ENCODE assay signal across 16 cellular contexts in the genomic region with DNA sequence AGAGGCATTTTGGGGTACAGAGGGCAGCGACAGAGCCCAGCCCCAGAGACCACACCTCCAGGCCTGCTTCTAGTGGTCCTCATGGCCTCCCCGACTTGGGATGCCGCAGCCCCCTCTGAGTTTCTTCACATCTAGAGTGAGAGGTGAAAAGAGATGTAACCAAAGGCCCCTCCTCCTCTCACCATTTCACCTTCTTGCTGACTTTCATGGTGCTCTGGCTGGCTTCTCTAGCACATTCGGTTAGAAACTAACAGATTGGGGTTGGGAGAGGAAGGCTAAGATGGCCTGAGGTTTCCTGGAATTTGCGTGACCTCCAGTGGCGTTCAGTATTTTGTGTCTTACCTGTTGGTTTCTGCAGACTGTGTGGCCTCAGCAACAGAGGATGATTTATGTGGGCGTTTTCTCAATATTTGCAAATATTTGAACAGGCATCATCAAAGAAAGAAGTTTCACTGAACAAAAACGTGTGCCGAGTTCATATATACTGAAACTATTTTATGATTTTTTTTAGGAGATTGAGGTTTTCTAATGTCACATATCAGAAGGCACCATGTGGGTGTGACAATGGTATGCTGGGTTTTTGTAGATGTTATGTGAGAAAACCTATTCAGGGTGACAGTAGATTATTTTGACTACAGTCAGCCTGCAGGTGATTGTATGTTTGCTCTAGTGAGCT.
DNase-seq lines count a peak whose midpoint lies in the region; ATAC-seq and TF ChIP-seq lines count a peak whose summit lies in the region.
"Had no signal": no experiment of that assay in that cellular context is flagged by ENCODE, and none has a peak within 500 bp of the region (broad histone marks: within the 10 kb centered on the region; RNA-seq: fewer than 3 reads in every experiment).

No MANE protein-coding gene starts in this region.

- peak; percentile 17 for DNase-seq in T-helper 2 cell treated with Interferon-gamma antibody and Interleukin-4, amounts not matched to agents 5 μg/mL and 100 μg/mL, for 36 hours (ENCODE audit: low spot score)
- DNase-seq in left colon (no peak), NAMALWA (ENCODE audit: low spot score) (no peak), NCI-H1694 treated with DMSO at 0.1 percent for 48 hours (lab: John Stamatoyannopoulos, UW) (no peak)
- DNase-seq: activated B cell treated with CpG ODN at 0.5 μM for 24 hours; activated naive CD4-positive, alpha-beta T cell treated with anti-CD3 and anti-CD28 coated beads for 36 hours; CD4-positive, CD25-positive, alpha-beta regulatory T cell; GF-D8; H7; NCI-H2171 treated with DMSO at 0.1 percent for 48 hours; right cardiac atrium; stomach had no signal

- H3F3A ChIP-seq in DOHH2 (ENCODE audit: control insufficient read depth, insufficient read depth) = no peaks in the 10 kb centered on the region

- no peaks in the 10 kb centered on the region for H3K9me3 Mint-ChIP-seq in T-helper 2 cell treated with Interferon-gamma antibody and Interleukin-4, amounts not matched to agents 5 μg/mL and 100 μg/mL, for 36 hours
- H3K9me3 Mint-ChIP-seq: activated B cell treated with CpG ODN at 0.5 μM for 24 hours had no signal

- peaks cover 25% of the 10 kb centered on the region for H3K4me1 Mint-ChIP-seq in T-helper 2 cell treated with Interferon-gamma antibody and Interleukin-4, amounts not matched to agents 5 μg/mL and 100 μg/mL, for 36 hours (ENCODE audit: low read depth)

- H3K4me1 ChIP-seq in BLaER1 (peaks cover 59% of the 10 kb centered on the region), DOHH2 (ENCODE audit: control insufficient read depth, low read length) (peaks cover 54% of the 10 kb centered on the region)

- H4K20me1 ChIP-seq in BLaER1 (no peaks in the 10 kb centered on the region), DOHH2 (ENCODE audit: control insufficient read depth, insufficient read depth, low read depth, low read length) (no peaks in the 10 kb centered on the region)

- H3K27me3 ChIP-seq in BLaER1 = no peaks in the 10 kb centered on the region
- no peaks in the 10 kb centered on the region for H3K27me3 ChIP-seq in DOHH2 (ENCODE audit: control insufficient read depth, low read length)

- no peak for TF ChIP-seq CTCF in DOHH2 (IDR thresholded peaks at IDR 0.05; ENCODE audit: low read depth, low read length, poor library complexity, severe bottlenecking)

- H3K27ac ChIP-seq in BLaER1 (peak overlapping the region; percentile 5; the same call in 1 of the 2 replicates), DOHH2 (ENCODE audit: low read depth, low read length) (no peak overlapping the region)
- H3K27ac ChIP-seq: SK-N-MC, stomach had no signal

- intact Hi-C loops in left colon (cut with DNase I, micrococcal nuclease) = no loop called here

- H3K4me3 ChIP-seq in BLaER1 (no peak overlapping the region), DOHH2 (ENCODE audit: low read length) (no peak overlapping the region)
- H3K4me3 ChIP-seq: SK-N-MC, stomach had no signal

- H3K79me2 ChIP-seq in DOHH2 (ENCODE audit: control insufficient read depth, low read length) = no peaks in the 10 kb centered on the region

- H3K36me3 Mint-ChIP-seq in T-helper 2 cell treated with Interferon-gamma antibody and Interleukin-4, amounts not matched to agents 5 μg/mL and 100 μg/mL, for 36 hours (ENCODE audit: low read depth) = no peaks in the 10 kb centered on the region
- H3K36me3 Mint-ChIP-seq: CD4-positive, CD25-positive, alpha-beta regulatory T cell had no signal

- H3K4me2 ChIP-seq in BLaER1 = peak overlapping the region; percentile 59
- H3K4me2 ChIP-seq in DOHH2 (ENCODE audit: low read length) = peak overlapping the region; percentile 41

- H3K27ac Mint-ChIP-seq in T-helper 2 cell treated with Interferon-gamma antibody and Interleukin-4, amounts not matched to agents 5 μg/mL and 100 μg/mL, for 36 hours = peak overlapping the region; percentile 39
- H3K27ac Mint-ChIP-seq: activated B cell treated with CpG ODN at 0.5 μM for 24 hours; activated naive CD4-positive, alpha-beta T cell treated with anti-CD3 and anti-CD28 coated beads for 36 hours had no signal

- H3K9me3 ChIP-seq in BLaER1 (peaks cover 13% of the 10 kb centered on the region), DOHH2 (ENCODE audit: control insufficient read depth, insufficient read depth, low read length) (no peaks in the 10 kb centered on the region)
- H3K9me3 ChIP-seq: stomach had no signal

- H3K9me2 ChIP-seq in DOHH2 (replicated peaks; ENCODE audit: control insufficient read depth, low read length) = no peaks in the 10 kb centered on the region

- H3K4me3 Mint-ChIP-seq in T-helper 2 cell treated with Interferon-gamma antibody and Interleukin-4, amounts not matched to agents 5 μg/mL and 100 μg/mL, for 36 hours = peak overlapping the region; percentile 22
- H3K4me3 Mint-ChIP-seq: activated B cell treated with CpG ODN at 0.5 μM for 24 hours; activated naive CD4-positive, alpha-beta T cell treated with anti-CD3 and anti-CD28 coated beads for 36 hours had no signal

- H3K27me3 Mint-ChIP-seq in T-helper 2 cell treated with Interferon-gamma antibody and Interleukin-4, amounts not matched to agents 5 μg/mL and 100 μg/mL, for 36 hours (ENCODE audit: low read depth) = peaks cover 26% of the 10 kb centered on the region
- H3K27me3 Mint-ChIP-seq: activated B cell treated with CpG ODN at 0.5 μM for 24 hours had no signal

- H3K36me3 ChIP-seq in BLaER1 = no peaks in the 10 kb centered on the region
- no peaks in the 10 kb centered on the region for H3K36me3 ChIP-seq in DOHH2 (ENCODE audit: control insufficient read depth, low read length)
- H3K36me3 ChIP-seq: stomach had no signal

- ATAC-seq in left colon (peak; percentile 52), GM18907 (IDR thresholded peaks at IDR 0.05; ENCODE audit: unreplicated experiment) (no peak)
- ATAC-seq: right cardiac atrium had no signal

- H3K9ac ChIP-seq in BLaER1 = no peak overlapping the region
